In the genomic region with DNA sequence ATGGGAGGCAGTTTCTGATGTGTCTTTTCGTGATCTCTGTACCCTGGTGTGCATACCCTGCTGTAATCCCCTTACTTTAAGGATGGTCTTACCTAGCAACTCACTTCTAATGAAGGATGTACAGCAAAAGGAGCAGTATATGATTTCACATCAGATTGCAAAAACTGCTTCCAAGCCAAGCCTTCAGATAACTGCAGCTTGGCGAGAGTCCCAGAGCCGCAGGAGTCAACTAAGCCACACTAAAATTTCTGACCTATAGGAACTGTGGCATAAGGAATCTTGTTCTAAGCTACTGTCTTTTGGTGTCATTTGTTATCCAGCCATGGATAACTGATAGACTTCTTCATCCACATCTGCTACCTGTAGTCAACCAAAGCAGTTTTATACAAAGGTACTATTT, we compare ENCODE assay signal across 1 cellular context.
TF ChIP-seq lines count a peak whose summit lies in the region.

No MANE protein-coding gene starts in this region.

TF ChIP-seq in IMR-90, 13 proteins besides CTCF, POLR2A, EP300 and RAD21 (continued from another document):
- TF ChIP-seq CHD1 (IDR thresholded peaks at IDR 0.05; ENCODE audit: low read depth, low read length) (no peak), SMC3 (IDR thresholded peaks at IDR 0.05; ENCODE audit: low read depth, low read length) (no peak), MXI1 (IDR thresholded peaks at IDR 0.05; ENCODE audit: borderline replicate concordance, low read depth, low read length) (no peak), RCOR1 (IDR thresholded peaks at IDR 0.05; ENCODE audit: insufficient replicate concordance, low read length) (no peak)
